Comparison of ENCODE assay signal across 18 cellular contexts in the genomic region with DNA sequence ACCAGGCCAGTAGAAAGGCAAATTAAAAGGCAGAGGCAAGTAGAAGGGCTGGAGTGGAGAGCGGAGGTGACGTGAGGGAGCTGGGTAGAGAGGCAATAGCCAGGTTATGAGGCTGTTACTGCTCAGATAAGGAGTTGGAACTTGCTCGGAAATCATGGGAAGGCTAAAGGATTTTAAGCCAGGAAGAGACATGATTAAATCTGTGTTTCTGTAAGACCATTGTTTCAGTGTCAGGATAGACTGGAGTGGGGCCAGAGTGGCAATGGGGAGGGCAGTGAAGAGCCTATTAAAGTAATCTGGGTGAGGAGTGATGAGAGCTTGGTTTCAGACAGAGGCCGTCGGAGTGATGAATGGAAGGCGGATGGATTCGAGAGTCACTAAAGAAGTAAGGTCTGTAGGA. TPM values are rescaled to one million over a fixed set of nuclear protein-coding genes. Genes with fewer than 3 reads are reported as not detected.
DNase-seq lines count a peak whose midpoint lies in the region; ATAC-seq and TF ChIP-seq lines count a peak whose summit lies in the region.
"Had no signal": no experiment of that assay in that cellular context is flagged by ENCODE, and none has a peak within 500 bp of the region (broad histone marks: within the 10 kb centered on the region; RNA-seq: fewer than 3 reads in every experiment).

No MANE protein-coding gene starts in this region.

- TF ChIP-seq CTCF in fibroblast of pulmonary artery (IDR thresholded peaks at IDR 0.05; ENCODE audit: low read length, missing control alignments) (no peak), uterus (IDR thresholded peaks at IDR 0.05) (no peak)

- no peak overlapping the region for H3K27ac ChIP-seq in uterus
- H3K27ac ChIP-seq: brain microvascular endothelial cell, suprapubic skin had no signal

- peak overlapping the region; percentile 41 for H3K4me3 ChIP-seq in fibroblast of pulmonary artery (replicated peaks; ENCODE audit: low read depth, low read length)
- H3K4me3 ChIP-seq in uterus, result no peak overlapping the region
- H3K4me3 ChIP-seq: suprapubic skin had no signal

- H3K27me3 ChIP-seq in uterus, result no peaks in the 10 kb centered on the region
- H3K27me3 ChIP-seq: brain microvascular endothelial cell, suprapubic skin had no signal

- peaks cover 40% of the 10 kb centered on the region for H3K36me3 Mint-ChIP-seq in activated CD8-positive, alpha-beta memory T cell treated with anti-CD3 and anti-CD28 coated beads, Interleukin-2, amount 10 ng/mL, durations not matched to agents 7 days and 5 days
- H3K36me3 Mint-ChIP-seq: naive B cell had no signal

- H3K4me1 Mint-ChIP-seq in activated CD8-positive, alpha-beta memory T cell treated with anti-CD3 and anti-CD28 coated beads, Interleukin-2, amount 10 ng/mL, durations not matched to agents 7 days and 5 days, result peaks cover 56% of the 10 kb centered on the region

- H3K9me3 Mint-ChIP-seq in activated CD8-positive, alpha-beta memory T cell treated with anti-CD3 and anti-CD28 coated beads, Interleukin-2, amount 10 ng/mL, durations not matched to agents 7 days and 5 days (ENCODE audit: low read depth), result no peaks in the 10 kb centered on the region
- H3K9me3 Mint-ChIP-seq: activated naive CD8-positive, alpha-beta T cell treated with anti-CD3 and anti-CD28 coated beads, Interleukin-2, amount 50 U/mL, for 24 hours; naive B cell had no signal

- CTCF ChIA-PET in activated CD8-positive, alpha-beta memory T cell treated with anti-CD3 and anti-CD28 coated beads, Interleukin-2, amount 10 ng/mL, durations not matched to agents 7 days and 5 days (lab: Charles Lee), result interaction anchor here (1.1 to 2.4 kb wide), 5 partner anchors 9 to 168 kb away, joined by 3 to 12 read pairs (median 4); no protein-coding TSS in a partner anchor

- ATAC-seq in activated CD8-positive, alpha-beta memory T cell treated with anti-CD3 and anti-CD28 coated beads, Interleukin-2, amount 10 ng/mL, durations not matched to agents 7 days and 5 days, result no peak
- ATAC-seq in HG03442 (IDR thresholded peaks at IDR 0.05; ENCODE audit: unreplicated experiment), result no peak
- ATAC-seq: activated CD4-positive, alpha-beta T cell treated with anti-CD3 and anti-CD28 coated beads for 36 hours; activated naive CD8-positive, alpha-beta T cell treated with anti-CD3 and anti-CD28 coated beads, Interleukin-2, amount 50 U/mL, for 24 hours had no signal

- intact Hi-C loops in uterus (cut with DNase I; ENCODE audit: low total_unique reads), result no loop called here

- no peak overlapping the region for H3K4me3 Mint-ChIP-seq in activated CD8-positive, alpha-beta memory T cell treated with anti-CD3 and anti-CD28 coated beads, Interleukin-2, amount 10 ng/mL, durations not matched to agents 7 days and 5 days
- H3K4me3 Mint-ChIP-seq: activated CD4-positive, alpha-beta T cell treated with anti-CD3 and anti-CD28 coated beads for 36 hours; activated naive CD8-positive, alpha-beta T cell treated with anti-CD3 and anti-CD28 coated beads, Interleukin-2, amount 50 U/mL, for 24 hours; CD14-positive monocyte; naive B cell had no signal

- no peak for DNase-seq in activated CD8-positive, alpha-beta memory T cell treated with anti-CD3 and anti-CD28 coated beads, Interleukin-2, amount 10 ng/mL, durations not matched to agents 7 days and 5 days
- no peak for DNase-seq in activated CD8-positive, alpha-beta memory T cell treated with anti-CD3 and anti-CD28 coated beads, Interleukin-2, amount 50 U/mL, for 48 hours
- DNase-seq in NCI-H82 treated with DMSO at 0.1 percent for 48 hours (lab: John Stamatoyannopoulos, UW; ENCODE audit: unreplicated experiment) (peak; percentile 9), fibroblast of pulmonary artery (ENCODE audit: low read depth) (peak; percentile 93), pulmonary artery endothelial cell (ENCODE audit: low read depth, low spot score) (peak; percentile 29), NCI-H69 (lab: John Stamatoyannopoulos, UW) (no peak), uterus (no peak)
- DNase-seq: activated CD4-positive, alpha-beta T cell treated with anti-CD3 and anti-CD28 coated beads for 36 hours; activated naive CD8-positive, alpha-beta T cell treated with anti-CD3 and anti-CD28 coated beads, Interleukin-2, amount 50 U/mL, for 24 hours; brain microvascular endothelial cell; GDM1; kidney; mesenchymal stem cell; naive B cell; stimulated activated CD4-positive, alpha-beta T cell treated with anti-CD3 and anti-CD28 coated beads, Interleukin-15, amount 100 ng/mL, for 24 hours had no signal

- H3K27me3 Mint-ChIP-seq in activated CD8-positive, alpha-beta memory T cell treated with anti-CD3 and anti-CD28 coated beads, Interleukin-2, amount 10 ng/mL, durations not matched to agents 7 days and 5 days, result no peaks in the 10 kb centered on the region
- H3K27me3 Mint-ChIP-seq: activated CD4-positive, alpha-beta T cell treated with anti-CD3 and anti-CD28 coated beads for 36 hours; activated naive CD8-positive, alpha-beta T cell treated with anti-CD3 and anti-CD28 coated beads, Interleukin-2, amount 50 U/mL, for 24 hours; naive B cell had no signal

- no peak for TF ChIP-seq POLR2A in uterus (IDR thresholded peaks at IDR 0.05)

- H3K27ac Mint-ChIP-seq in activated CD8-positive, alpha-beta memory T cell treated with anti-CD3 and anti-CD28 coated beads, Interleukin-2, amount 10 ng/mL, durations not matched to agents 7 days and 5 days, result peak overlapping the region; percentile 10
- H3K27ac Mint-ChIP-seq: activated CD4-positive, alpha-beta T cell treated with anti-CD3 and anti-CD28 coated beads for 36 hours; activated naive CD8-positive, alpha-beta T cell treated with anti-CD3 and anti-CD28 coated beads, Interleukin-2, amount 50 U/mL, for 24 hours had no signal

- no peaks in the 10 kb centered on the region for H3K4me1 ChIP-seq in uterus
- H3K4me1 ChIP-seq: suprapubic skin had no signal

- no peaks in the 10 kb centered on the region for H3K36me3 ChIP-seq in uterus
- H3K36me3 ChIP-seq: brain microvascular endothelial cell, suprapubic skin had no signal

- H3K9me3 ChIP-seq in uterus, result no peaks in the 10 kb centered on the region
- H3K9me3 ChIP-seq: suprapubic skin had no signal

RNA-seq across cellular contexts. Expression of gene GRAMD1B, which starts 39.0 kb away (rescaled TPM):
- total RNA-seq in activated CD8-positive, alpha-beta memory T cell treated with anti-CD3 and anti-CD28 coated beads, Interleukin-2, amount 10 ng/mL, durations not matched to agents 7 days and 5 days, result 10 to 100 TPM; 75.6 to 89.9 TPM
- 2.8 and 4.5 TPM in 2 replicates for total RNA-seq in pulmonary artery endothelial cell
- total RNA-seq in uterus, result 1 to 10 TPM in 3 of 4 donors, under 1 TPM in 1; under 0.01 to 6.5 (median 3.7) TPM

Comparison
In these comparisons a context has a peak if more than half of its experiments do, and no peak if none do; other contexts are left out.
1. DNase-seq: peak in NCI-H82 treated with DMSO at 0.1 percent for 48 hours (single experiment), fibroblast of pulmonary artery (single experiment) and pulmonary artery endothelial cell (single experiment); none in activated CD8-positive, alpha-beta memory T cell treated with anti-CD3 and anti-CD28 coated beads, Interleukin-2, amount 10 ng/mL, durations not matched to agents 7 days and 5 days (single experiment), activated CD8-positive, alpha-beta memory T cell treated with anti-CD3 and anti-CD28 coated beads, Interleukin-2, amount 50 U/mL, for 48 hours (single experiment), NCI-H69 (single experiment) and uterus (0 of 2).
2. RNA of gene GRAMD1B, which starts 39.0 kb away (total RNA-seq): 75.6 to 89.9 TPM in activated CD8-positive, alpha-beta memory T cell treated with anti-CD3 and anti-CD28 coated beads, Interleukin-2, amount 10 ng/mL, durations not matched to agents 7 days and 5 days; under 0.01 to 6.5 TPM in uterus and 2.8 to 4.5 TPM in pulmonary artery endothelial cell; every median in the first group is over 10 times any median in the second.